In the genomic region with DNA sequence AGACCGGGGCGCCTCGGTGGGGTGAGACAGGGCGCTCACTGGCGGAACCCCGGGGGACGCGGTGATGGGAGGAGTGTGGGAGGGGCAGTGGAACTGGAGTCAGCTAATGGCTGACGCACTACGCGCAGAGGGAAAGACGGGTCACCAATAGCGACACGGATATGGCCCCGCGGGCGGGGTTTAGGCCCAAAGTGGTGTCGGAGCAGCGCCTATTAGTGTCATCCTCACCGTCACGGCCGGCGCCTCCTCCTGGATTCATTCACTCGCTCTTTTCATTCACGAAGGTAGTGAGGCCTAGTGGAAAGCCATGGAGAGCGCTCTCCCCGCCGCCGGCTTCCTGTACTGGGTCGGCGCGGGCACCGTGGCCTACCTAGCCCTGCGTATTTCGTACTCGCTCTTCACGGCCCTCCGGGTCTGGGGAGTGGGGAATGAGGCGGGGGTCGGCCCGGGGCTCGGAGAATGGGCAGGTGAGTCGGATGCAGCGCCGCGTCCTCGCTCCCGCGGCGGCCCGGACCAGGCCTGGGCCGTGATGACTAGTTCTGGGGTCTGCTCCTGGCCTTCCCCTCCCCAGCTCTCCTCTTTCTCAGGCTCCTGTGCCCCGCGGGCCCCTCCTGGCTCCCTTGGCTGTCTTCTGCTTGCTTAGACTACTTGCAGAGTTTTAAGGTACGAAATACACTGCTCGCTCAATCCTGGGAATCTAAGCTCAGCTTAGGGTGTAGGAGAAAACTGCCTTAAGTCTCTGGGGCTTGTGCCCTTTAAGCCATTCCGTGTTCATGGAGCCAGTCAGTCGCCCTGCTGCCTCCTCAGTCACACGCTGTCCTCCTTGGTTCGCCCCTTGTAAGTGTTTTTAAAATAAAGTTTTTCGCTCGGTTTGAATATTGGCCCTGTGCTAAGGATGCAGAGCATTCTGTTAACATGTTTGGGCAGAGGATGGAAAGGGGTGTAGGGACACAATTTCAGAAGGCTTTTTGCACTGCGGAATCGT, we compare ENCODE assay signal across 1 cellular context.
TF ChIP-seq lines count a peak whose summit lies in the region.

A gene (plus strand): TSS at position 218 of the 985 bp plus-strand sequence. CDS start 90 bp downstream, at position 308.

TF ChIP-seq in HepG2, 621 proteins besides CTCF, POLR2A, EP300 and RAD21 (continued from another document and continues in another):
- TF ChIP-seq, protein P1, sequence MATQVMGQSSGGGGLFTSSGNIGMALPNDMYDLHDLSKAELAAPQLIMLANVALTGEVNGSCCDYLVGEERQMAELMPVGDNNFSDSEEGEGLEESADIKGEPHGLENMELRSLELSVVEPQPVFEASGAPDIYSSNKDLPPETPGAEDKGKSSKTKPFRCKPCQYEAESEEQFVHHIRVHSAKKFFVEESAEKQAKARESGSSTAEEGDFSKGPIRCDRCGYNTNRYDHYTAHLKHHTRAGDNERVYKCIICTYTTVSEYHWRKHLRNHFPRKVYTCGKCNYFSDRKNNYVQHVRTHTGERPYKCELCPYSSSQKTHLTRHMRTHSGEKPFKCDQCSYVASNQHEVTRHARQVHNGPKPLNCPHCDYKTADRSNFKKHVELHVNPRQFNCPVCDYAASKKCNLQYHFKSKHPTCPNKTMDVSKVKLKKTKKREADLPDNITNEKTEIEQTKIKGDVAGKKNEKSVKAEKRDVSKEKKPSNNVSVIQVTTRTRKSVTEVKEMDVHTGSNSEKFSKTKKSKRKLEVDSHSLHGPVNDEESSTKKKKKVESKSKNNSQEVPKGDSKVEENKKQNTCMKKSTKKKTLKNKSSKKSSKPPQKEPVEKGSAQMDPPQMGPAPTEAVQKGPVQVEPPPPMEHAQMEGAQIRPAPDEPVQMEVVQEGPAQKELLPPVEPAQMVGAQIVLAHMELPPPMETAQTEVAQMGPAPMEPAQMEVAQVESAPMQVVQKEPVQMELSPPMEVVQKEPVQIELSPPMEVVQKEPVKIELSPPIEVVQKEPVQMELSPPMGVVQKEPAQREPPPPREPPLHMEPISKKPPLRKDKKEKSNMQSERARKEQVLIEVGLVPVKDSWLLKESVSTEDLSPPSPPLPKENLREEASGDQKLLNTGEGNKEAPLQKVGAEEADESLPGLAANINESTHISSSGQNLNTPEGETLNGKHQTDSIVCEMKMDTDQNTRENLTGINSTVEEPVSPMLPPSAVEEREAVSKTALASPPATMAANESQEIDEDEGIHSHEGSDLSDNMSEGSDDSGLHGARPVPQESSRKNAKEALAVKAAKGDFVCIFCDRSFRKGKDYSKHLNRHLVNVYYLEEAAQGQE (IDR thresholded peaks at IDR 0.05; ENCODE audit: borderline replicate concordance in 1 of 2, low read depth in 1 of 2, low read length in 2 of 2): peak in 1 of 2 experiments; percentile 66; a peak in 1 of 4 replicates
- TF ChIP-seq, protein P2, sequence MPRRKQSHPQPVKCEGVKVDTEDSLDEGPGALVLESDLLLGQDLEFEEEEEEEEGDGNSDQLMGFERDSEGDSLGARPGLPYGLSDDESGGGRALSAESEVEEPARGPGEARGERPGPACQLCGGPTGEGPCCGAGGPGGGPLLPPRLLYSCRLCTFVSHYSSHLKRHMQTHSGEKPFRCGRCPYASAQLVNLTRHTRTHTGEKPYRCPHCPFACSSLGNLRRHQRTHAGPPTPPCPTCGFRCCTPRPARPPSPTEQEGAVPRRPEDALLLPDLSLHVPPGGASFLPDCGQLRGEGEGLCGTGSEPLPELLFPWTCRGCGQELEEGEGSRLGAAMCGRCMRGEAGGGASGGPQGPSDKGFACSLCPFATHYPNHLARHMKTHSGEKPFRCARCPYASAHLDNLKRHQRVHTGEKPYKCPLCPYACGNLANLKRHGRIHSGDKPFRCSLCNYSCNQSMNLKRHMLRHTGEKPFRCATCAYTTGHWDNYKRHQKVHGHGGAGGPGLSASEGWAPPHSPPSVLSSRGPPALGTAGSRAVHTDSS (CRISPR knock-in tag; conservative IDR thresholded peaks at IDR 0.05): no peak
- TF ChIP-seq, protein P3, sequence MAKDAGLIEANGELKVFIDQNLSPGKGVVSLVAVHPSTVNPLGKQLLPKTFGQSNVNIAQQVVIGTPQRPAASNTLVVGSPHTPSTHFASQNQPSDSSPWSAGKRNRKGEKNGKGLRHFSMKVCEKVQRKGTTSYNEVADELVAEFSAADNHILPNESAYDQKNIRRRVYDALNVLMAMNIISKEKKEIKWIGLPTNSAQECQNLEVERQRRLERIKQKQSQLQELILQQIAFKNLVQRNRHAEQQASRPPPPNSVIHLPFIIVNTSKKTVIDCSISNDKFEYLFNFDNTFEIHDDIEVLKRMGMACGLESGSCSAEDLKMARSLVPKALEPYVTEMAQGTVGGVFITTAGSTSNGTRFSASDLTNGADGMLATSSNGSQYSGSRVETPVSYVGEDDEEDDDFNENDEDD (CRISPR knock-in tag; IDR thresholded peaks at IDR 0.05; ENCODE audit: borderline replicate concordance): peak; percentile 56; the same call in 1 of the 2 replicates
- TF ChIP-seq ZBTB8A (CRISPR knock-in tag; IDR thresholded peaks at IDR 0.05; ENCODE audit: borderline replicate concordance, low read depth) (no peak), HDAC1 (CRISPR knock-in tag; IDR thresholded peaks at IDR 0.05) (no peak; the same call in none of the 2 replicates), ZNF570 (CRISPR knock-in tag; IDR thresholded peaks at IDR 0.05; ENCODE audit: borderline replicate concordance) (no peak), SP1 (IDR thresholded peaks at IDR 0.05) (no peak), SP1 (CRISPR knock-in tag; IDR thresholded peaks at IDR 0.05) (peak; percentile 81; the same call in 1 of the 2 replicates), ZNF75D (CRISPR knock-in tag; IDR thresholded peaks at IDR 0.05; ENCODE audit: borderline replicate concordance) (no peak), ZNF383 (CRISPR knock-in tag; IDR thresholded peaks at IDR 0.05; ENCODE audit: borderline replicate concordance) (peak; percentile 79; the same call in 1 of the 2 replicates), ZNF20 (CRISPR knock-in tag; IDR thresholded peaks at IDR 0.05) (0 out of 2 replicates have a peak, but pooled peaks have one; percentile 56), ELF1 (CRISPR knock-in tag; IDR thresholded peaks at IDR 0.05) (peak; percentile 43; the same call in 1 of the 2 replicates), SATB2 (CRISPR knock-in tag; IDR thresholded peaks at IDR 0.05) (no peak), ZNF510 (CRISPR knock-in tag; IDR thresholded peaks at IDR 0.05; ENCODE audit: low read depth) (no peak), ETV5 (CRISPR knock-in tag; IDR thresholded peaks at IDR 0.05; ENCODE audit: borderline replicate concordance) (no peak), ADNP (CRISPR knock-in tag; IDR thresholded peaks at IDR 0.05) (no peak), ISL2 (CRISPR knock-in tag; IDR thresholded peaks at IDR 0.05) (peak; percentile 64; the same call in 1 of the 2 replicates), KLF16 (CRISPR knock-in tag; IDR thresholded peaks at IDR 0.05) (peak in 1 of 2 experiments; percentile 52; a peak in 1 of 4 replicates), BORCS8-MEF2B (CRISPR knock-in tag; IDR thresholded peaks at IDR 0.05) (peak; percentile 54; the same call in 1 of the 2 replicates), BRCA1 (CRISPR knock-in tag; IDR thresholded peaks at IDR 0.05) (no peak), EZH2 (conservative IDR thresholded peaks at IDR 0.05; ENCODE audit: low read depth, low read length) (no peak), ZNF619 (CRISPR knock-in tag; IDR thresholded peaks at IDR 0.05) (no peak; the same call in 1 of the 2 replicates), SIN3B (IDR thresholded peaks at IDR 0.05; ENCODE audit: low read length) (no peak), ZKSCAN1 (IDR thresholded peaks at IDR 0.05; ENCODE audit: low read length) (no peak), PAWR (CRISPR knock-in tag; IDR thresholded peaks at IDR 0.05; ENCODE audit: borderline replicate concordance) (no peak), YY1 (IDR thresholded peaks at IDR 0.05; ENCODE audit: insufficient read depth, insufficient replicate concordance, low read depth, low read length) (peak; percentile 65), ZFP82 (CRISPR knock-in tag; IDR thresholded peaks at IDR 0.05; ENCODE audit: borderline replicate concordance) (no peak), ZNF746 (CRISPR knock-in tag; IDR thresholded peaks at IDR 0.05) (no peak)
- TF ChIP-seq, protein P4, sequence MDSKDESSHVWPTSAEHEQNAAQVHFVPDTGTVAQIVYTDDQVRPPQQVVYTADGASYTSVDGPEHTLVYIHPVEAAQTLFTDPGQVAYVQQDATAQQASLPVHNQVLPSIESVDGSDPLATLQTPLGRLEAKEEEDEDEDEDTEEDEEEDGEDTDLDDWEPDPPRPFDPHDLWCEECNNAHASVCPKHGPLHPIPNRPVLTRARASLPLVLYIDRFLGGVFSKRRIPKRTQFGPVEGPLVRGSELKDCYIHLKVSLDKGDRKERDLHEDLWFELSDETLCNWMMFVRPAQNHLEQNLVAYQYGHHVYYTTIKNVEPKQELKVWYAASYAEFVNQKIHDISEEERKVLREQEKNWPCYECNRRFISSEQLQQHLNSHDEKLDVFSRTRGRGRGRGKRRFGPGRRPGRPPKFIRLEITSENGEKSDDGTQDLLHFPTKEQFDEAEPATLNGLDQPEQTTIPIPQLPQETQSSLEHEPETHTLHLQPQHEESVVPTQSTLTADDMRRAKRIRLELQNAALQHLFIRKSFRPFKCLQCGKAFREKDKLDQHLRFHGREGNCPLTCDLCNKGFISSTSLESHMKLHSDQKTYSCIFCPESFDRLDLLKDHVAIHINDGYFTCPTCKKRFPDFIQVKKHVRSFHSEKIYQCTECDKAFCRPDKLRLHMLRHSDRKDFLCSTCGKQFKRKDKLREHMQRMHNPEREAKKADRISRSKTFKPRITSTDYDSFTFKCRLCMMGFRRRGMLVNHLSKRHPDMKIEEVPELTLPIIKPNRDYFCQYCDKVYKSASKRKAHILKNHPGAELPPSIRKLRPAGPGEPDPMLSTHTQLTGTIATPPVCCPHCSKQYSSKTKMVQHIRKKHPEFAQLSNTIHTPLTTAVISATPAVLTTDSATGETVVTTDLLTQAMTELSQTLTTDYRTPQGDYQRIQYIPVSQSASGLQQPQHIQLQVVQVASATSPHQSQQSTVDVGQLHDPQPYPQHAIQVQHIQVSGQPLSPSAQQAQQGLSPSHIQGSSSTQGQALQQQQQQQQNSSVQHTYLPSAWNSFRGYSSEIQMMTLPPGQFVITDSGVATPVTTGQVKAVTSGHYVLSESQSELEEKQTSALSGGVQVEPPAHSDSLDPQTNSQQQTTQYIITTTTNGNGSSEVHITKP (CRISPR knock-in tag; IDR thresholded peaks at IDR 0.05; ENCODE audit: low read depth): 0 out of 2 replicates have a peak, but pooled peaks have one; percentile 47
- TF ChIP-seq, protein P5, sequence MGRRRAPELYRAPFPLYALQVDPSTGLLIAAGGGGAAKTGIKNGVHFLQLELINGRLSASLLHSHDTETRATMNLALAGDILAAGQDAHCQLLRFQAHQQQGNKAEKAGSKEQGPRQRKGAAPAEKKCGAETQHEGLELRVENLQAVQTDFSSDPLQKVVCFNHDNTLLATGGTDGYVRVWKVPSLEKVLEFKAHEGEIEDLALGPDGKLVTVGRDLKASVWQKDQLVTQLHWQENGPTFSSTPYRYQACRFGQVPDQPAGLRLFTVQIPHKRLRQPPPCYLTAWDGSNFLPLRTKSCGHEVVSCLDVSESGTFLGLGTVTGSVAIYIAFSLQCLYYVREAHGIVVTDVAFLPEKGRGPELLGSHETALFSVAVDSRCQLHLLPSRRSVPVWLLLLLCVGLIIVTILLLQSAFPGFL (CRISPR knock-in tag; IDR thresholded peaks at IDR 0.05): no peak
- TF ChIP-seq, protein P6, sequence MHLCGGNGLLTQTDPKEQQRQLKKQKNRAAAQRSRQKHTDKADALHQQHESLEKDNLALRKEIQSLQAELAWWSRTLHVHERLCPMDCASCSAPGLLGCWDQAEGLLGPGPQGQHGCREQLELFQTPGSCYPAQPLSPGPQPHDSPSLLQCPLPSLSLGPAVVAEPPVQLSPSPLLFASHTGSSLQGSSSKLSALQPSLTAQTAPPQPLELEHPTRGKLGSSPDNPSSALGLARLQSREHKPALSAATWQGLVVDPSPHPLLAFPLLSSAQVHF (CRISPR knock-in tag; IDR thresholded peaks at IDR 0.05): no peak
- TF ChIP-seq, protein P7, sequence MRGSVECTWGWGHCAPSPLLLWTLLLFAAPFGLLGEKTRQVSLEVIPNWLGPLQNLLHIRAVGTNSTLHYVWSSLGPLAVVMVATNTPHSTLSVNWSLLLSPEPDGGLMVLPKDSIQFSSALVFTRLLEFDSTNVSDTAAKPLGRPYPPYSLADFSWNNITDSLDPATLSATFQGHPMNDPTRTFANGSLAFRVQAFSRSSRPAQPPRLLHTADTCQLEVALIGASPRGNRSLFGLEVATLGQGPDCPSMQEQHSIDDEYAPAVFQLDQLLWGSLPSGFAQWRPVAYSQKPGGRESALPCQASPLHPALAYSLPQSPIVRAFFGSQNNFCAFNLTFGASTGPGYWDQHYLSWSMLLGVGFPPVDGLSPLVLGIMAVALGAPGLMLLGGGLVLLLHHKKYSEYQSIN (CRISPR knock-in tag; IDR thresholded peaks at IDR 0.05; ENCODE audit: borderline replicate concordance): no peak
- TF ChIP-seq, protein P8, sequence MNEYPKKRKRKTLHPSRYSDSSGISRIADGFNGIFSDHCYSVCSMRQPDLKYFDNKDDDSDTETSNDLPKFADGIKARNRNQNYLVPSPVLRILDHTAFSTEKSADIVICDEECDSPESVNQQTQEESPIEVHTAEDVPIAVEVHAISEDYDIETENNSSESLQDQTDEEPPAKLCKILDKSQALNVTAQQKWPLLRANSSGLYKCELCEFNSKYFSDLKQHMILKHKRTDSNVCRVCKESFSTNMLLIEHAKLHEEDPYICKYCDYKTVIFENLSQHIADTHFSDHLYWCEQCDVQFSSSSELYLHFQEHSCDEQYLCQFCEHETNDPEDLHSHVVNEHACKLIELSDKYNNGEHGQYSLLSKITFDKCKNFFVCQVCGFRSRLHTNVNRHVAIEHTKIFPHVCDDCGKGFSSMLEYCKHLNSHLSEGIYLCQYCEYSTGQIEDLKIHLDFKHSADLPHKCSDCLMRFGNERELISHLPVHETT (CRISPR knock-in tag; conservative IDR thresholded peaks at IDR 0.05): no peak
- TF ChIP-seq, protein P9, sequence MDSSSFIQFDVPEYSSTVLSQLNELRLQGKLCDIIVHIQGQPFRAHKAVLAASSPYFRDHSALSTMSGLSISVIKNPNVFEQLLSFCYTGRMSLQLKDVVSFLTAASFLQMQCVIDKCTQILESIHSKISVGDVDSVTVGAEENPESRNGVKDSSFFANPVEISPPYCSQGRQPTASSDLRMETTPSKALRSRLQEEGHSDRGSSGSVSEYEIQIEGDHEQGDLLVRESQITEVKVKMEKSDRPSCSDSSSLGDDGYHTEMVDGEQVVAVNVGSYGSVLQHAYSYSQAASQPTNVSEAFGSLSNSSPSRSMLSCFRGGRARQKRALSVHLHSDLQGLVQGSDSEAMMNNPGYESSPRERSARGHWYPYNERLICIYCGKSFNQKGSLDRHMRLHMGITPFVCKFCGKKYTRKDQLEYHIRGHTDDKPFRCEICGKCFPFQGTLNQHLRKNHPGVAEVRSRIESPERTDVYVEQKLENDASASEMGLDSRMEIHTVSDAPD (CRISPR knock-in tag; IDR thresholded peaks at IDR 0.05): no peak
